ENCODE assay signal across 17 cellular contexts in the genomic region with DNA sequence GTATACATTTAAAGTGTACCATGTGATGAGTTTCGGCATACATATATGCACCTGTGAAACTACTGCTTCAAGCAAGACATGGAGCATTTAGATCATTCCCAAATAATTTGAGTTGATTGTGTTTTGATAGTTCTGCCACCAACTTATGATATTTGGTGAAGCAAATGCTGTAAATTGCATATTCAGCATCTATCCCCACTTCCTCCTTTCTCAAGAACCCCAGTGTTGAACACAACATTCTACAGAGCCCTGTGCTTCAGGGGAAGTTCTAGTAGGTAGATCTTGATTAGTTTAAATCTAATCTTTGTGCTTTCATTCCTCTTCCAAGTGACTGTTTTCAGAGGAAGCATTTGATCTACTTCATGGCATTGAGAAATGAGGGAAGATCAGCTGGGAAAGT. TPM values are rescaled to one million over a fixed set of nuclear protein-coding genes. Genes with fewer than 3 reads are reported as not detected.
"Had no signal": no experiment of that assay in that cellular context is flagged by ENCODE, and none has a peak within 500 bp of the region (broad histone marks: within the 10 kb centered on the region; RNA-seq: fewer than 3 reads in every experiment).

No MANE protein-coding gene starts in this region.

- DNase-seq: activated effector memory CD4-positive, alpha-beta T cell treated with anti-CD3 and anti-CD28 coated beads, Interleukin-2, amount 50 U/mL, for 16 hours; activated T-cell treated with anti-CD3 and anti-CD28 coated beads, Interleukin-2, amount 50 U/mL, for 1 hour; amniotic stem cell; body of pancreas; central memory CD4-positive, alpha-beta T cell; effector memory CD8-positive, alpha-beta T cell; nephron progenitor cell; stimulated activated CD4-positive, alpha-beta T cell treated with anti-CD3 and anti-CD28 coated beads, Interleukin-12 subunit alpha, Interleukin-12 subunit beta, amount 100 ng/mL, for 4 hours; stimulated activated naive CD4-positive, alpha-beta T cell; substantia nigra; transverse colon had no signal

- ATAC-seq: activated naive CD4-positive, alpha-beta T cell treated with anti-CD3 and anti-CD28 coated beads, Interleukin-2, amount 50 U/mL, for 72 hours; body of pancreas; effector memory CD8-positive, alpha-beta T cell; sciatic nerve had no signal

- H3K36me3 ChIP-seq: transverse colon had no signal

- H3K27ac ChIP-seq: body of pancreas, coronary artery, hepatocyte, transverse colon had no signal

- H3K79me2 ChIP-seq: hepatocyte had no signal

- H3K27me3 ChIP-seq: body of pancreas, hepatocyte, transverse colon had no signal

- H3K4me2 ChIP-seq: hepatocyte had no signal

- H3K4me3 ChIP-seq: body of pancreas, coronary artery, hepatocyte, transverse colon had no signal

- H3K9me3 ChIP-seq: body of pancreas, transverse colon had no signal

RNA-seq across cellular contexts. Expression of a gene that starts 8.7 kb away (rescaled TPM):
- total RNA-seq: activated naive CD4-positive, alpha-beta T cell treated with anti-CD3 and anti-CD28 coated beads, Interleukin-2, amount 50 U/mL, for 72 hours; hepatocyte; osteocyte; pulmonary artery endothelial cell had no signal
